Comparison of ENCODE assay signal across 8 cellular contexts in the genomic region with DNA sequence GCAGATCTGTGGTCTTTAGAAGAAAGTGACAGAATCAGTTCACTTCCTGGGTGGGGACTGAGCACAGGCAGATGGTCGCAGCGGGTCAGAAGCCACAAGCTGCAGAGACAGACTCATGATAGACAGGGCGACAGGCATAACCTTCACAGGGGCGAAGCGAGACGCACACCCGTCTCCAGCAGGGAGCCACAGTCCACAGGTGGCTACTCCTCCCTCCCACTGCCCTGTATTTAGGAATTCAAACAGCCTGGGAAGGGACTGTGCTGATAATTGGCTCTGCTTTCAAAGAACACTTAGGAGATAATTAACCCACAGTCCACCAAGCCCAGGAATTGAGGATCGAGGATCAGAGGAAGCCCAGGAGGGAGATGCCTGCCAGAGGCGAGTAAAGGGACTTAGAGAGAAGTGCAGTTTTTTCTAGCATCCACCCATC. TPM values are rescaled to one million over a fixed set of nuclear protein-coding genes. Genes with fewer than 3 reads are reported as not detected.
A peak's percentile ranks its signal among the peaks of the same experiment; 100 is the strongest.
DNase-seq lines count a peak whose midpoint lies in the region; TF ChIP-seq lines count a peak whose summit lies in the region.

No MANE protein-coding gene starts in this region.

- H3K4me1 Mint-ChIP-seq in H9, result peaks cover 20 to 24% of the 10 kb centered on the region in 2 experiments

- H3K36me3 ChIP-seq in tibial artery, result no peaks in the 10 kb centered on the region

- H3K23ac ChIP-seq in H9 (ENCODE audit: insufficient read length, low read depth, low read length), result no peak overlapping the region

- H2BK20ac ChIP-seq in H9 (ENCODE audit: low read depth, low read length, poor library complexity, severe bottlenecking), result no peak overlapping the region

- H4K20me1 ChIP-seq in H9 (ENCODE audit: control insufficient read depth, insufficient read depth, insufficient read length), result no peaks in the 10 kb centered on the region

- H3K23me2 ChIP-seq in H9 (ENCODE audit: insufficient read length, low read depth, low read length, poor library complexity, severe bottlenecking), result no peaks in the 10 kb centered on the region

- no peak overlapping the region for H2BK15ac ChIP-seq in H9 (ENCODE audit: low read depth, low read length)

- H3K56ac ChIP-seq in H9 (ENCODE audit: insufficient read length, low read depth, low read length), result no peak overlapping the region

- H3K4me3 ChIP-seq in tibial artery, result no peak overlapping the region

- H3K18ac ChIP-seq in H9 (ENCODE audit: insufficient read length, low read depth, low read length), result no peak overlapping the region

- TF ChIP-seq CTCF in tibial artery (IDR thresholded peaks at IDR 0.05), result no peak
- TF ChIP-seq CTCF in H9 (conservative IDR thresholded peaks at IDR 0.05), result no peak

- no peaks in the 10 kb centered on the region for H3K79me2 ChIP-seq in H9 (ENCODE audit: insufficient read depth, low read length)

- no peak overlapping the region for H2AK5ac ChIP-seq in H9 (ENCODE audit: insufficient read length, low read length)

- H3K4me3 Mint-ChIP-seq in H9, result no peak overlapping the region; a peak in 1 of 5 replicates

- H3K9ac ChIP-seq in H9 (ENCODE audit: extremely low read depth, insufficient read length, low read length), result no peak overlapping the region

- H3K27ac ChIP-seq in tibial artery (peak overlapping the region; percentile 92 to 94), H9 (ENCODE audit: insufficient read length, low read depth, low read length) (no peak overlapping the region)

- no CpG with 5 or more reads among the region's 9 CpGs for WGBS in H9 (ENCODE audit: extremely low coverage, insufficient read length, low lambda C conversion rate)

- H3T11ph ChIP-seq in H9 (ENCODE audit: low read length), result no peak overlapping the region

- H3K27ac Mint-ChIP-seq in H9, result no peak overlapping the region; a peak in 1 of 7 replicates

- no peaks in the 10 kb centered on the region for H3K79me1 ChIP-seq in H9 (ENCODE audit: insufficient read depth, low read depth, low read length, poor library complexity, severe bottlenecking)

- H3K4me1 ChIP-seq in tibial artery (peaks cover 0 to 66% (median 44%) of the 10 kb centered on the region in 4 donors), H9 (ENCODE audit: insufficient read depth, low read length) (no peaks in the 10 kb centered on the region; the same call in 1 of the 2 replicates)

- intact Hi-C loops in tibial artery (cut with DNase I; ENCODE audit: low total_unique reads), result no loop called here

- H3K14ac ChIP-seq in H9 (ENCODE audit: insufficient read depth, low read length), result no peak overlapping the region

- H2AFZ ChIP-seq in H9 (ENCODE audit: low read length), result no peak overlapping the region

- no peak overlapping the region for H4K8ac ChIP-seq in H9 (replicated peaks; ENCODE audit: insufficient read length, low read depth, low read length)

- DNase-seq in NCI-H82 (lab: John Stamatoyannopoulos, UW) (peak; percentile 28), NCI-H82 treated with DMSO at 0.1 percent for 48 hours (lab: John Stamatoyannopoulos, UW; ENCODE audit: unreplicated experiment) (no peak), HT-29 (ENCODE audit: low spot score) (peak; percentile 81), UCSD-AML1 (lab: John Stamatoyannopoulos, UW; ENCODE audit: unreplicated experiment) (peak; percentile 39), kidney glomerular epithelial cell (lab: John Stamatoyannopoulos, UW) (peak; percentile 52), tibial artery (no peak), NCI-H1048 (lab: John Stamatoyannopoulos, UW) (no peak), H9 (no peak)

- H3K27me3 ChIP-seq in tibial artery (no peaks in the 10 kb centered on the region), H9 (ENCODE audit: insufficient read depth, low read length) (no peaks in the 10 kb centered on the region)

- H3K36me3 Mint-ChIP-seq in H9 (ENCODE audit: insufficient read depth in 1 of 3, low read depth in 3 of 3), result no peaks in the 10 kb centered on the region

- no peak overlapping the region for H2BK120ac ChIP-seq in H9 (ENCODE audit: low read depth, low read length, poor library complexity, severe bottlenecking)

- no peak overlapping the region for H2BK5ac ChIP-seq in H9 (ENCODE audit: insufficient read length, low read length)

- H3K4ac ChIP-seq in H9 (ENCODE audit: low read depth, low read length), result no peak overlapping the region

- H3K9me3 ChIP-seq in tibial artery, result no peaks in the 10 kb centered on the region
- no peaks in the 10 kb centered on the region for H3K9me3 ChIP-seq in H9 (ENCODE audit: control insufficient read depth, low read depth, low read length)

- no peak overlapping the region for H4K5ac ChIP-seq in H9 (ENCODE audit: insufficient read length, low read depth, low read length)

- H2BK12ac ChIP-seq in H9 (ENCODE audit: insufficient read length, low read depth, low read length), result no peak overlapping the region

- no peaks in the 10 kb centered on the region for H3K9me3 Mint-ChIP-seq in H9

- H3K27me3 Mint-ChIP-seq in H9 (ENCODE audit: low read depth), result peaks cover 43% of the 10 kb centered on the region

- no peak overlapping the region for H3K4me2 ChIP-seq in H9 (ENCODE audit: insufficient read depth, insufficient read length, low read length)

- no peak overlapping the region for H4K91ac ChIP-seq in H9 (ENCODE audit: insufficient read length, low read depth, low read length)

RNA-seq across cellular contexts. Expression of gene RFX2, which starts 23.2 kb away (rescaled TPM):
- 11.8 and 18.8 TPM in 2 replicates for total RNA-seq in HT-29 (2014; rRNA removed; shearing (Covaris generic))
- total RNA-seq in H9 (2021), result 2.9 and 3.7 TPM in 2 replicates

RNA-seq across cellular contexts. Expression of gene ACSBG2, which starts 48.4 kb away (rescaled TPM):
- total RNA-seq in HT-29 (2014; rRNA removed; shearing (Covaris generic)), result not detected in 2 replicates
- total RNA-seq in H9 (2021), result not detected in 2 replicates

Comparison
In these comparisons a context has a peak if more than half of its experiments do, and no peak if none do; other contexts are left out.
1. DNase-seq: peak in NCI-H82 (single experiment), HT-29 (single experiment), UCSD-AML1 (single experiment) and kidney glomerular epithelial cell (single experiment); none in NCI-H82 treated with DMSO at 0.1 percent for 48 hours (single experiment), tibial artery (0 of 2), NCI-H1048 (single experiment) and H9 (single experiment).